29 cellular contexts compared by ENCODE assay signal in genomic region chr7:301291-302053, GRCh38. TPM values are rescaled to one million over a fixed set of nuclear protein-coding genes. Genes with fewer than 3 reads are reported as not detected.
"Had no signal": no experiment of that assay in that cellular context is flagged by ENCODE, and none has a peak within 500 bp of the region (broad histone marks: within the 10 kb centered on the region; RNA-seq: fewer than 3 reads in every experiment).

No MANE protein-coding gene starts in this region.

- H3K9me3 Mint-ChIP-seq: nephron, T-cell had no signal

- H3K36me3 Mint-ChIP-seq: activated naive CD8-positive, alpha-beta T cell; T-cell had no signal

- H3K4me3 ChIP-seq: adrenal gland, ascending aorta, tibial artery, vagina had no signal

- DNase-seq: activated CD4-positive, alpha-beta memory T cell treated with anti-CD3 and anti-CD28 coated beads, Interleukin-2, amount 10 ng/mL, durations not matched to agents 7 days and 5 days; activated CD4-positive, alpha-beta T cell treated with anti-CD3 and anti-CD28 coated beads, Interleukin-2, amount 10 ng/mL, durations not matched to agents 24 days and 14 days; activated naive CD4-positive, alpha-beta T cell; adrenal gland; brain microvascular endothelial cell; central memory CD4-positive, alpha-beta T cell; effector memory CD4-positive, alpha-beta T cell; foreskin melanocyte; hypothalamus; midbrain; nucleus accumbens; stimulated activated CD4-positive, alpha-beta T cell treated with anti-CD3 and anti-CD28 coated beads, Interleukin-12 subunit alpha, Interleukin-12 subunit beta, amount 100 ng/mL, for 4 hours; stimulated activated CD4-positive, alpha-beta T cell treated with anti-CD3 and anti-CD28 coated beads, Interleukin-4, amount 100 ng/mL, for 4 hours; stimulated activated naive CD8-positive, alpha-beta T cell treated with anti-CD3 and anti-CD28 coated beads, Interleukin-15, Interleukin-2, amounts not matched to agents 100 U/mL and 50 U/mL, for 24 hours; T-cell had no signal

- H3K27me3 Mint-ChIP-seq: activated CD4-positive, alpha-beta memory T cell treated with anti-CD3 and anti-CD28 coated beads, Interleukin-2, amount 10 ng/mL, durations not matched to agents 7 days and 5 days; activated CD4-positive, alpha-beta T cell treated with anti-CD3 and anti-CD28 coated beads, Interleukin-2, amount 10 ng/mL, durations not matched to agents 24 days and 14 days had no signal

- H3K36me3 ChIP-seq: adrenal gland, ascending aorta, brain microvascular endothelial cell, tibial artery, vagina had no signal

- H3K4me3 Mint-ChIP-seq: activated CD4-positive, alpha-beta memory T cell treated with anti-CD3 and anti-CD28 coated beads, Interleukin-2, amount 10 ng/mL, durations not matched to agents 7 days and 5 days; activated CD4-positive, alpha-beta T cell treated with anti-CD3 and anti-CD28 coated beads, Interleukin-2, amount 10 ng/mL, durations not matched to agents 24 days and 14 days; activated naive CD8-positive, alpha-beta T cell; activated T-helper 1 cell treated with anti-CD3 and anti-CD28 coated beads, Interleukin-12 subunit alpha, Interleukin-12 subunit beta, Interleukin-2, Interleukin-4 antibody, amounts not matched to agents 30 ng/mL and 10 ng/mL and 1 ng/mL, durations not matched to agents 14 hours and 24 hours and 36 hours; nephron; T-cell; T-helper 2 cell treated with Interferon-gamma antibody and Interleukin-4, amounts not matched to agents 5 μg/mL and 100 μg/mL, for 36 hours had no signal

- H3K27ac Mint-ChIP-seq: activated CD4-positive, alpha-beta memory T cell treated with anti-CD3 and anti-CD28 coated beads, Interleukin-2, amount 10 ng/mL, durations not matched to agents 7 days and 5 days; activated CD4-positive, alpha-beta T cell treated with anti-CD3 and anti-CD28 coated beads, Interleukin-2, amount 10 ng/mL, durations not matched to agents 24 days and 14 days; activated naive CD8-positive, alpha-beta T cell; activated T-helper 1 cell treated with anti-CD3 and anti-CD28 coated beads, Interleukin-12 subunit alpha, Interleukin-12 subunit beta, Interleukin-2, Interleukin-4 antibody, amounts not matched to agents 30 ng/mL and 10 ng/mL and 1 ng/mL, durations not matched to agents 14 hours and 24 hours and 36 hours; nephron; T-cell; T-helper 2 cell treated with Interferon-gamma antibody and Interleukin-4, amounts not matched to agents 5 μg/mL and 100 μg/mL, for 36 hours had no signal

- H3K4me1 ChIP-seq: adrenal gland, ascending aorta, tibial artery, vagina had no signal

- H3K27ac ChIP-seq: adrenal gland, ascending aorta, brain microvascular endothelial cell, tibial artery, vagina, VCaP had no signal

- H3K4me1 Mint-ChIP-seq: activated CD4-positive, alpha-beta memory T cell treated with anti-CD3 and anti-CD28 coated beads, Interleukin-2, amount 10 ng/mL, durations not matched to agents 7 days and 5 days; activated CD4-positive, alpha-beta T cell treated with anti-CD3 and anti-CD28 coated beads, Interleukin-2, amount 10 ng/mL, durations not matched to agents 24 days and 14 days; T-cell had no signal

- H3K9me3 ChIP-seq: adrenal gland, ascending aorta, tibial artery, vagina had no signal

- H3K27me3 ChIP-seq: adrenal gland, ascending aorta, brain microvascular endothelial cell, vagina had no signal

RNA-seq across cellular contexts. Expression of gene FOXL3, which starts 11.5 kb away (rescaled TPM):
- total RNA-seq: activated CD4-positive, alpha-beta memory T cell treated with anti-CD3 and anti-CD28 coated beads, Interleukin-2, amount 10 ng/mL, durations not matched to agents 7 days and 5 days; activated CD4-positive, alpha-beta T cell treated with anti-CD3 and anti-CD28 coated beads, Interleukin-2, amount 10 ng/mL, durations not matched to agents 24 days and 14 days; activated T-helper 1 cell treated with anti-CD3 and anti-CD28 coated beads, Interleukin-12 subunit alpha, Interleukin-12 subunit beta, Interleukin-2, Interleukin-4 antibody, amounts not matched to agents 30 ng/mL and 10 ng/mL and 1 ng/mL, durations not matched to agents 14 hours and 24 hours and 36 hours; adrenal gland; ascending aorta; dermis microvascular lymphatic vessel endothelial cell; endothelial cell of umbilical vein; esophagus mucosa; liver; renal cortical epithelial cell; subcutaneous adipose tissue; T-cell; vagina had no signal
